In genomic region chr2:95208101-95208500, GRCh38 we compare ENCODE assay signal across 9 cellular contexts. TPM values are rescaled to one million over a fixed set of nuclear protein-coding genes. Genes with fewer than 3 reads are reported as not detected.
A peak's percentile ranks its signal among the peaks of the same experiment; 100 is the strongest.
DNase-seq lines count a peak whose midpoint lies in the region; FAIRE-seq and TF ChIP-seq lines count a peak whose summit lies in the region.
"Had no signal": no experiment of that assay in that cellular context is flagged by ENCODE, and none has a peak within 500 bp of the region (broad histone marks: within the 10 kb centered on the region; RNA-seq: fewer than 3 reads in every experiment).

No MANE protein-coding gene starts in this region.

- no peak for FAIRE-seq in RCC 7860 (lab: Jason Lieb, UNC)

- H3K27me3 ChIP-seq in DOHH2 (ENCODE audit: control insufficient read depth, low read length) (no peaks in the 10 kb centered on the region), Peyer's patch (no peaks in the 10 kb centered on the region), esophagus muscularis mucosa (no peaks in the 10 kb centered on the region), prostate gland (replicated peaks; ENCODE audit: insufficient read depth) (no peaks in the 10 kb centered on the region)
- H3K27me3 ChIP-seq: SJSA1 had no signal

- no peak for TF ChIP-seq POLR2A in Peyer's patch (IDR thresholded peaks at IDR 0.05)
- no peak for TF ChIP-seq POLR2A in esophagus muscularis mucosa (IDR thresholded peaks at IDR 0.05; ENCODE audit: low read depth)
- TF ChIP-seq POLR2A in prostate gland (IDR thresholded peaks at IDR 0.05) = no peak

- no peaks in the 10 kb centered on the region for H4K20me1 ChIP-seq in DOHH2 (ENCODE audit: control insufficient read depth, insufficient read depth, low read depth, low read length)

- intact Hi-C loops in esophagus muscularis mucosa (cut with DNase I) = loop anchor here (5.0 kb wide), 3 partner anchors 41 to 139 kb away; partner anchors contain the start of genes MRPS5 and ZNF2
- intact Hi-C loops in prostate gland (cut with DNase I) = loop anchor here (5.0 to 10.0 kb wide), 2 partner anchors 41 to 137 kb away; partner anchors contain the start of gene ZNF2

- no peaks in the 10 kb centered on the region for H3K9me2 ChIP-seq in DOHH2 (replicated peaks; ENCODE audit: control insufficient read depth, low read length)

- H3K4me1 ChIP-seq in DOHH2 (ENCODE audit: control insufficient read depth, low read length) (peaks cover 14% of the 10 kb centered on the region), Peyer's patch (peaks cover 0 to 7% (median 6%) of the 10 kb centered on the region in 4 donors), esophagus muscularis mucosa (peaks cover 19 to 26% (median 22%) of the 10 kb centered on the region in 4 donors), prostate gland (replicated peaks) (no peaks in the 10 kb centered on the region)

- no peaks in the 10 kb centered on the region for H3F3A ChIP-seq in DOHH2 (ENCODE audit: control insufficient read depth, insufficient read depth)

- WGBS in esophagus muscularis mucosa = 64% methylated on average over 6 of the region's 6 CpGs
- 67% methylated on average over 6 of the region's 6 CpGs for WGBS in prostate gland

- H3K79me2 ChIP-seq in DOHH2 (ENCODE audit: control insufficient read depth, low read length) = no peaks in the 10 kb centered on the region; the same call in 1 of the 2 replicates

- peaks cover 17% of the 10 kb centered on the region; the same call in 1 of the 2 replicates for H3K9me3 ChIP-seq in DOHH2 (ENCODE audit: control insufficient read depth, insufficient read depth, low read length)
- H3K9me3 ChIP-seq in Peyer's patch = peaks cover 0 to 23% (median 3%) of the 10 kb centered on the region in 4 donors
- H3K9me3 ChIP-seq in esophagus muscularis mucosa = peaks cover 3 to 27% (median 25%) of the 10 kb centered on the region in 4 donors
- no peaks in the 10 kb centered on the region for H3K9me3 ChIP-seq in prostate gland

- H3K36me3 ChIP-seq in DOHH2 (ENCODE audit: control insufficient read depth, low read length) (peaks cover 15% of the 10 kb centered on the region), Peyer's patch (peaks cover 0 to 19% (median 0%) of the 10 kb centered on the region in 3 donors), esophagus muscularis mucosa (peaks cover 21 to 40% (median 31%) of the 10 kb centered on the region in 4 donors), prostate gland (peaks cover 0 to 2% of the 10 kb centered on the region in 2 donors)
- H3K36me3 ChIP-seq: SJSA1 had no signal

- H3K4me3 ChIP-seq in DOHH2 (ENCODE audit: low read length) (peak overlapping the region; percentile 89), Peyer's patch (peak overlapping the region; percentile 70 to 89 (median 80)), esophagus muscularis mucosa (peak overlapping the region; percentile 76 to 94 (median 80)), prostate gland (peak overlapping the region; percentile 53 to 56)

- peak overlapping the region; percentile 71 for H3K4me2 ChIP-seq in DOHH2 (ENCODE audit: low read length)

- no peak for TF ChIP-seq CTCF in DOHH2 (IDR thresholded peaks at IDR 0.05; ENCODE audit: low read depth, low read length, poor library complexity, severe bottlenecking)
- no peak for TF ChIP-seq CTCF in Peyer's patch (IDR thresholded peaks at IDR 0.05)
- TF ChIP-seq CTCF in esophagus muscularis mucosa (IDR thresholded peaks at IDR 0.05) = no peak
- TF ChIP-seq CTCF in prostate gland (IDR thresholded peaks at IDR 0.05) = no peak

- DNase-seq in Peyer's patch = no peak
- DNase-seq in esophagus muscularis mucosa (ENCODE audit: extremely low spot score) = no peak
- DNase-seq in prostate gland (ENCODE audit: low spot score) = no peak
- DNase-seq in OCI-M1 (lab: John Stamatoyannopoulos, UW) = no peak
- no peak for DNase-seq in RCC 7860 (ENCODE audit: low spot score)
- DNase-seq in NCI-H1436 (lab: John Stamatoyannopoulos, UW) = no peak
- no peak for DNase-seq in hepatic stellate cell (ENCODE audit: low spot score)

- TF ChIP-seq EP300 in esophagus muscularis mucosa (IDR thresholded peaks at IDR 0.05) = no peak

- H3K27ac ChIP-seq in DOHH2 (ENCODE audit: low read depth, low read length) = no peak overlapping the region
- peak overlapping the region in 1 of 4 donors; percentile 82 for H3K27ac ChIP-seq in Peyer's patch
- peak overlapping the region; percentile 85 to 95 (median 92) for H3K27ac ChIP-seq in esophagus muscularis mucosa (replicated peaks in 1 of 4)
- H3K27ac ChIP-seq in prostate gland = no peak overlapping the region
- H3K27ac ChIP-seq: SJSA1 had no signal

RNA-seq across cellular contexts. Expression of gene ZNF892, which starts 0.8 kb away (rescaled TPM):
- total RNA-seq in Peyer's patch (10 to 100 TPM in 1 of 4 donors, 1 to 10 TPM in 3; 2.7 to 16.5 (median 6.6) TPM), esophagus muscularis mucosa (10 to 100 TPM in 1 of 4 donors, 1 to 10 TPM in 3; 3.5 to 12.0 (median 7.6) TPM), prostate gland (1 to 10 TPM; 4.6 to 4.8 TPM)

RNA-seq across cellular contexts. Expression of gene ZNF2, which starts 42.5 kb away (rescaled TPM):
- total RNA-seq in Peyer's patch (1 to 10 TPM in 3 of 4 donors, not detected in 1; 3.2 to 3.8 (median 3.7) TPM), esophagus muscularis mucosa (1 to 10 TPM; 3.5 to 6.9 (median 6.5) TPM), prostate gland (1 to 10 TPM; 6.2 to 7.1 TPM)

RNA-seq across cellular contexts. Expression of gene ZNF514, which starts 48.5 kb away (rescaled TPM):
- total RNA-seq in Peyer's patch (10 to 100 TPM; 14.2 to 52.0 (median 23.6) TPM), esophagus muscularis mucosa (10 to 100 TPM; 12.1 to 14.5 (median 13.2) TPM), prostate gland (10 to 100 TPM; 19.1 TPM)

Comparison
In these comparisons a context has a peak if more than half of its experiments do, and no peak if none do; other contexts are left out.
1. H3K27ac ChIP-seq: peak in esophagus muscularis mucosa (4 of 4); none in DOHH2 (single experiment) and prostate gland (0 of 2).
2. Peak in every context shown above with its lines, with median percentiles within 50 percentile points of each other: H3K4me3 ChIP-seq.